Comparison of ENCODE assay signal across 1 cellular context in genomic region chr14:21069388-21070082, GRCh38.
A peak's percentile ranks its signal among the peaks of the same experiment; 100 is the strongest.
TF ChIP-seq lines count a peak whose summit lies in the region.

No MANE protein-coding gene starts in this region.

TF ChIP-seq in HepG2, 621 proteins besides CTCF, POLR2A, EP300 and RAD21 (continued from another document and continues in another):
- TF ChIP-seq HOXA5 (CRISPR knock-in tag; IDR thresholded peaks at IDR 0.05) (0 out of 2 replicates have a peak, but pooled peaks have one; percentile 24), ZBTB39 (CRISPR knock-in tag; IDR thresholded peaks at IDR 0.05) (0 out of 2 replicates have a peak, but pooled peaks have one; percentile 52), TARDBP (CRISPR knock-in tag; IDR thresholded peaks at IDR 0.05) (peak; percentile 31; the same call in 1 of the 2 replicates), ARID3A (IDR thresholded peaks at IDR 0.05; ENCODE audit: low read depth, low read length) (no peak), ZNF10 (CRISPR knock-in tag; IDR thresholded peaks at IDR 0.05; ENCODE audit: borderline replicate concordance, low read depth) (no peak), RBM39 (IDR thresholded peaks at IDR 0.05; ENCODE audit: low read depth, low read length, poor library complexity, severe bottlenecking) (peak; percentile 85), ZNF580 (CRISPR knock-in tag; IDR thresholded peaks at IDR 0.05; ENCODE audit: borderline replicate concordance, low read depth) (no peak), CERS6 (CRISPR knock-in tag; IDR thresholded peaks at IDR 0.05) (no peak), ZNF329 (CRISPR knock-in tag; IDR thresholded peaks at IDR 0.05; ENCODE audit: low read depth) (no peak), ZSCAN20 (CRISPR knock-in tag; IDR thresholded peaks at IDR 0.05; ENCODE audit: borderline replicate concordance) (no peak), THAP8 (CRISPR knock-in tag; IDR thresholded peaks at IDR 0.05; ENCODE audit: borderline replicate concordance) (no peak), AGO2 (optimal IDR thresholded peaks at IDR 0.05; ENCODE audit: low read depth, low read length) (peak; percentile 32), BCL3 (CRISPR knock-in tag; IDR thresholded peaks at IDR 0.05) (peak; percentile 92; the same call in 1 of the 2 replicates), ZFP1 (CRISPR knock-in tag; IDR thresholded peaks at IDR 0.05) (no peak), ZNF318 (CRISPR knock-in tag; IDR thresholded peaks at IDR 0.05) (peak; percentile 58; the same call in 1 of the 2 replicates), GRHL1 (CRISPR knock-in tag; conservative IDR thresholded peaks at IDR 0.05) (no peak), ZBTB7A (CRISPR knock-in tag; IDR thresholded peaks at IDR 0.05) (peak; percentile 76), ZNF34 (CRISPR knock-in tag; IDR thresholded peaks at IDR 0.05; ENCODE audit: borderline replicate concordance) (no peak; the same call in 1 of the 2 replicates), TOPORS (CRISPR knock-in tag; IDR thresholded peaks at IDR 0.05) (0 out of 2 replicates have a peak, but pooled peaks have one; percentile 31), FOXP1 (IDR thresholded peaks at IDR 0.05) (no peak), FOXP1 (CRISPR knock-in tag; IDR thresholded peaks at IDR 0.05) (no peak), ARID2 (CRISPR knock-in tag; IDR thresholded peaks at IDR 0.05; ENCODE audit: borderline replicate concordance) (no peak), ZBTB2 (CRISPR knock-in tag; IDR thresholded peaks at IDR 0.05; ENCODE audit: low read depth) (peak; percentile 95), HES4 (CRISPR knock-in tag; IDR thresholded peaks at IDR 0.05; ENCODE audit: borderline replicate concordance) (no peak; the same call in 1 of the 2 replicates), ZNF17 (CRISPR knock-in tag; IDR thresholded peaks at IDR 0.05) (no peak), ZNF674 (CRISPR knock-in tag; IDR thresholded peaks at IDR 0.05; ENCODE audit: low read depth) (no peak), ZMYM4 (CRISPR knock-in tag; IDR thresholded peaks at IDR 0.05) (peak; percentile 4; the same call in 1 of the 2 replicates), ZNF891 (CRISPR knock-in tag; IDR thresholded peaks at IDR 0.05) (peak; percentile 59; the same call in 1 of the 2 replicates), ZNF790 (CRISPR knock-in tag; IDR thresholded peaks at IDR 0.05; ENCODE audit: borderline replicate concordance) (no peak), ZFP36L1 (CRISPR knock-in tag; IDR thresholded peaks at IDR 0.05) (no peak), ZSCAN21 (CRISPR knock-in tag; IDR thresholded peaks at IDR 0.05; ENCODE audit: borderline replicate concordance) (no peak; the same call in 1 of the 2 replicates), USF2 (IDR thresholded peaks at IDR 0.05; ENCODE audit: low read depth, low read length) (no peak), USF2 (CRISPR knock-in tag; IDR thresholded peaks at IDR 0.05; ENCODE audit: borderline replicate concordance) (no peak), FOXM1 (CRISPR knock-in tag; IDR thresholded peaks at IDR 0.05) (no peak), THAP7 (CRISPR knock-in tag; IDR thresholded peaks at IDR 0.05) (peak; percentile 76; the same call in 1 of the 2 replicates), SSRP1 (CRISPR knock-in tag; IDR thresholded peaks at IDR 0.05) (no peak), SMYD3 (CRISPR knock-in tag; IDR thresholded peaks at IDR 0.05) (no peak)
